8 cellular contexts compared by ENCODE assay signal in the genomic region with DNA sequence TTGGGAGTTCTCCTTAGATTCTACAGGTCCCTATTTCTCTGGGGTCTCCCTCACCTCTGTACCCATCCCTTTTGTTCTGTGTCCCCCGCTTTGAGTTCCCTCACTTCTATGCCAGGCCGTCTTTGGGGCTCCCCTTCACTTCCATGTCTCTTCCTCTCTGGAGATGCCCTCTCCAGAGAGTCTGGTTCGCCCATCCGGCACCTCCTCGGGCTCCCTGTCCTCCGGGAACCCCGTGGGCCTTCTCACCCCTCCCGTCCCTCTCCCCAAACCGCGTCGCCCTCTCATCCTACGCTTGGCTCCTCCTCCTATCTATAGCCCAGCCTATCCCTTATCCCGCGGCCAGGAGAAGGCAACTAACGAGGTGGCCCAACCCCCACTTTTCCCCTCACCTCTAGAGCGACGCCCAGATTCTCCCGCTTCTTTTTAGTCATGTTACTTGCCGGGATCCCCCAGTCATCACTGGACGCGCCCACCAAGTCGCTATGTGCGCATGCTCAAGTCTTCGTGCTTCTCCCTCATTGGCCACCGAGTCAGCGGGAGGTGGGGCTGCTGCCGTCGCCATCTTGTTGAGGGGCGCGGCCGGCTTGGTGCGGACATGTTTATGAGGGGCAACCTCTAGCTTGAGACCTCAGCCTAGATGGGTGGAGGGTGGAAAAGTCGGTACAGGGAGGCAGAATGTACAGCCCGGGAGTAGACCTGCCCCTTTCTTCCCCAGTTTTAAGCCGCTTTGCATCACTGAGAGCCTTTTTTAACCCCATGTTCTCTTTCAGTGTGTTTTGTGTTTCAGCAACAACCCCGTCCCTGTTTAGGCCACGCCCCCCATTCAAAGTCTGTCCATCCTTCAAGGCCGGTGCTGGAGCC. TPM values are rescaled to one million over a fixed set of nuclear protein-coding genes. Genes with fewer than 3 reads are reported as not detected.
DNase-seq lines count a peak whose midpoint lies in the region; ATAC-seq, FAIRE-seq and TF ChIP-seq lines count a peak whose summit lies in the region.

TSS of gene CCDC167 (minus strand) at position 461 of the 861 bp plus-strand sequence. CDS start at position 431, 30 bp downstream.

- 0 out of 2 replicates have a peak, but pooled peaks cover 8% of the 10 kb centered on the region for H3K36me3 ChIP-seq in OCI-LY1 (ENCODE audit: insufficient read depth, low read length)

- H3K4me3 Mint-ChIP-seq in mesothelial cell of epicardium: peak within 1 kb of the TSS; percentile 90

- 0 out of 2 replicates have a peak, but pooled peaks cover 5% of the 10 kb centered on the region for H3K79me2 ChIP-seq in OCI-LY1 (ENCODE audit: insufficient read depth, low read length)

- ATAC-seq in GM21526 (IDR thresholded peaks at IDR 0.05; ENCODE audit: low FRiP score, unreplicated experiment): peak; percentile 77

- no peaks in the 10 kb centered on the region for H3K9me3 Mint-ChIP-seq in mesothelial cell of epicardium

- peak within 1 kb of the TSS; percentile 88 for H3K27ac Mint-ChIP-seq in mesothelial cell of epicardium

- TF ChIP-seq CTCF in D721Med (IDR thresholded peaks at IDR 0.05; ENCODE audit: insufficient read depth, missing control alignments) (no peak), OCI-LY1 (IDR thresholded peaks at IDR 0.05; ENCODE audit: low read length) (no peak), mesothelial cell of epicardium (IDR thresholded peaks at IDR 0.05; ENCODE audit: unreplicated experiment) (no peak)

- H3K9me2 ChIP-seq in OCI-LY1 (ENCODE audit: low read depth, low read length): no peaks in the 10 kb centered on the region

- H3K27me3 ChIP-seq in OCI-LY1 (ENCODE audit: insufficient read depth, low read length): no peaks in the 10 kb centered on the region

- H3K4me1 ChIP-seq in OCI-LY1 (ENCODE audit: insufficient read depth, low read length, severe bottlenecking): peaks cover 55% of the 10 kb centered on the region

- H3K4me2 ChIP-seq in OCI-LY1 (ENCODE audit: low read length): peak within 1 kb of the TSS; percentile 95

- no peaks in the 10 kb centered on the region for H3K9me3 ChIP-seq in OCI-LY1 (ENCODE audit: low read length)

- H2AFZ ChIP-seq in OCI-LY1 (ENCODE audit: low read length): peak within 1 kb of the TSS; percentile 79; the same call in 1 of the 2 replicates

- FAIRE-seq in D721Med (lab: Jason Lieb, UNC) (no peak), endometrium (lab: Jason Lieb, UNC) (peak; percentile 61)

- peak within 1 kb of the TSS; percentile 94 for H3K4me3 ChIP-seq in OCI-LY1 (ENCODE audit: low read depth, low read length, poor library complexity, severe bottlenecking)

- H3K27ac ChIP-seq in OCI-LY1 (ENCODE audit: low read depth, low read length, poor library complexity, severe bottlenecking): peak within 1 kb of the TSS; percentile 28

- H3K9ac ChIP-seq in OCI-LY1 (ENCODE audit: low read length): peak within 1 kb of the TSS; percentile 98

- no peaks in the 10 kb centered on the region for H3F3A ChIP-seq in OCI-LY1 (ENCODE audit: insufficient read depth, low read length)

- H4K20me1 ChIP-seq in OCI-LY1 (ENCODE audit: insufficient read depth, low read length): no peaks in the 10 kb centered on the region

- no peaks in the 10 kb centered on the region for H3K36me3 Mint-ChIP-seq in mesothelial cell of epicardium

- H3K27me3 Mint-ChIP-seq in mesothelial cell of epicardium (ENCODE audit: low read depth): no peaks in the 10 kb centered on the region

- peaks cover 22% of the 10 kb centered on the region for H3K4me1 Mint-ChIP-seq in mesothelial cell of epicardium

- DNase-seq in D721Med (ENCODE audit: insufficient read length, low spot score) (peak; percentile 74), HuH-7 (ENCODE audit: low spot score) (peak; percentile 92), mesothelial cell of epicardium (ENCODE audit: low spot score in 2 of 2, unreplicated experiment in 2 of 2) (peak; percentile 93 to 97)
- DNase-seq in activated CD8-positive, alpha-beta memory T cell treated with anti-CD3 and anti-CD28 coated beads, Interleukin-2, amount 50 U/mL, for 24 hours (ENCODE audit: extremely low read depth): peak; percentile 97
- DNase-seq in stimulated activated CD8-positive, alpha-beta memory T cell treated with anti-CD3 and anti-CD28 coated beads, Interleukin-15, amount 100 ng/mL, for 4 hours (ENCODE audit: low read depth in 2 of 2): peak; percentile 91 to 96

RNA-seq across cellular contexts. Expression of gene CCDC167, which starts in this region (rescaled TPM):
- total RNA-seq in mesothelial cell of epicardium: 23.8 to 26.0 TPM (median 24.8 TPM) in 3 replicates

Comparison
In these comparisons a context has a peak if more than half of its experiments do, and no peak if none do; other contexts are left out.
1. Peak in every context shown above with its lines: DNase-seq, ATAC-seq, H3K4me3 ChIP-seq and H3K27ac ChIP-seq.